8 cellular contexts compared by ENCODE assay signal in the genomic region with DNA sequence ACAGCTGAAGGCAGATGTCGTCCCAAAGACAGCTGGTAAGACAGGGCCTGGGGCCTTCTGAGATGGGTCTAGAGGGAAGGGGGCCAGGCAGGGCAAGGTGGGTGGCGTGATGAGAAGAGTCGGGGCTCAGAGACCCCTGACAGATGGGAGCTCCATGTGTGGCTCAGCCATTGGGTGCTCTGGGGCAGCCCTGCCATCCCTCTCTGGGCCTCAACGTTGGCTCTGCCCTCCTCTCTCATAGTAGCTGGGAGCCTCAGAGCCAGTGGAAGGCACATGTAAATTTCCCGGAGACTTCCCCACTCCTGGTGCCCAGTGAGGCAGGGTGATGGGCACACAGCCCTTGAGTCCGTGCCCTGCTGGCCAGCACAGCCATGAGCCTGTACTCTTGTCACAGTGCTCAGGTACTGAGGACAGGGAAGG. TPM values are rescaled to one million over a fixed set of nuclear protein-coding genes. Genes with fewer than 3 reads are reported as not detected.
DNase-seq lines count a peak whose midpoint lies in the region; ATAC-seq and TF ChIP-seq lines count a peak whose summit lies in the region.

No MANE protein-coding gene starts in this region.

- H3K27me3 ChIP-seq in liver (ENCODE audit: control insufficient read depth in 4 of 4, insufficient read depth in 4 of 4, low read length in 3 of 4) = no peaks in the 10 kb centered on the region

- no peaks in the 10 kb centered on the region for H3K27me3 Mint-ChIP-seq in activated naive CD4-positive, alpha-beta T cell treated with anti-CD3 and anti-CD28 coated beads for 36 hours (ENCODE audit: low read depth)
- no peaks in the 10 kb centered on the region for H3K27me3 Mint-ChIP-seq in activated T-helper 2 cell treated with anti-CD3 and anti-CD28 coated beads, Interferon-gamma antibody, Interleukin-2, Interleukin-4, amounts not matched to agents 10 μg/mL and 5 μg/mL and 100 μg/mL, durations not matched to agents 14 hours and 24 hours and 36 hours (ENCODE audit: low read depth)

- peaks cover 26 to 46% (median 40%) of the 10 kb centered on the region in 4 donors for H3K36me3 ChIP-seq in liver (ENCODE audit: control insufficient read depth in 4 of 4, insufficient read depth in 3 of 4, low read depth in 1 of 4, low read length in 3 of 4)

- intact Hi-C loops in activated naive CD4-positive, alpha-beta T cell treated with anti-CD3 and anti-CD28 coated beads for 36 hours (cut with micrococcal nuclease) = loop anchor here (2.0 kb wide), 1 partner anchor 1046 kb away; no protein-coding TSS in a partner anchor
- intact Hi-C loops in activated T-helper 2 cell treated with anti-CD3 and anti-CD28 coated beads, Interferon-gamma antibody, Interleukin-2, Interleukin-4, amounts not matched to agents 10 μg/mL and 5 μg/mL and 100 μg/mL, durations not matched to agents 14 hours and 24 hours and 36 hours (cut with micrococcal nuclease) = loop anchor here (5.0 kb wide), 2 partner anchors 98 to 107 kb away; a partner anchor contains a TSS

- peak overlapping the region; percentile 89 for H3K4me3 Mint-ChIP-seq in activated naive CD4-positive, alpha-beta T cell treated with anti-CD3 and anti-CD28 coated beads for 36 hours
- H3K4me3 Mint-ChIP-seq in activated T-helper 2 cell treated with anti-CD3 and anti-CD28 coated beads, Interferon-gamma antibody, Interleukin-2, Interleukin-4, amounts not matched to agents 10 μg/mL and 5 μg/mL and 100 μg/mL, durations not matched to agents 14 hours and 24 hours and 36 hours (ENCODE audit: low read depth) = peak overlapping the region; percentile 93

- 91% methylated on average over 6 of the region's 6 CpGs for WGBS in liver

- H3K9me3 ChIP-seq in liver (ENCODE audit: control insufficient read depth in 4 of 4, low read length in 3 of 4) = no peaks in the 10 kb centered on the region

- H3K27ac ChIP-seq in liver (ENCODE audit: low read depth in 1 of 2, low read length in 2 of 2) = peak overlapping the region; percentile 95 to 99
- peak overlapping the region; percentile 88 for H3K27ac ChIP-seq in substantia nigra (ENCODE audit: low read depth, low read length, poor library complexity, severe bottlenecking)

- CTCF ChIA-PET in activated naive CD4-positive, alpha-beta T cell treated with anti-CD3 and anti-CD28 coated beads for 36 hours (lab: Charles Lee) = interaction anchor here (1.2 to 2.6 kb wide), 5 partner anchors 25 to 91 kb away, joined by 3 to 20 read pairs (median 3); no protein-coding TSS in a partner anchor

- H3K27ac Mint-ChIP-seq in activated naive CD4-positive, alpha-beta T cell treated with anti-CD3 and anti-CD28 coated beads for 36 hours = peak overlapping the region; percentile 95
- peak overlapping the region; percentile 91 for H3K27ac Mint-ChIP-seq in activated T-helper 2 cell treated with anti-CD3 and anti-CD28 coated beads, Interferon-gamma antibody, Interleukin-2, Interleukin-4, amounts not matched to agents 10 μg/mL and 5 μg/mL and 100 μg/mL, durations not matched to agents 14 hours and 24 hours and 36 hours

- peaks cover 47% of the 10 kb centered on the region for H3K4me1 Mint-ChIP-seq in activated naive CD4-positive, alpha-beta T cell treated with anti-CD3 and anti-CD28 coated beads for 36 hours (ENCODE audit: low read depth)
- H3K4me1 Mint-ChIP-seq in activated T-helper 2 cell treated with anti-CD3 and anti-CD28 coated beads, Interferon-gamma antibody, Interleukin-2, Interleukin-4, amounts not matched to agents 10 μg/mL and 5 μg/mL and 100 μg/mL, durations not matched to agents 14 hours and 24 hours and 36 hours (ENCODE audit: low read depth) = peaks cover 43% of the 10 kb centered on the region

- peak overlapping the region in 1 of 2 donors; percentile 82 for H3K9ac ChIP-seq in liver (ENCODE audit: low read depth in 1 of 2, low read length in 2 of 2)

- TF ChIP-seq CTCF in liver (IDR thresholded peaks at IDR 0.05; ENCODE audit: low read depth, low read length, missing input control) = no peak

- H3K4me1 ChIP-seq in liver (ENCODE audit: control insufficient read depth in 4 of 4, insufficient read depth in 4 of 4, low read length in 3 of 4) = peaks cover 16 to 44% (median 27%) of the 10 kb centered on the region in 4 donors

- no peaks in the 10 kb centered on the region for H3K9me3 Mint-ChIP-seq in activated naive CD4-positive, alpha-beta T cell treated with anti-CD3 and anti-CD28 coated beads for 36 hours
- H3K9me3 Mint-ChIP-seq in activated T-helper 2 cell treated with anti-CD3 and anti-CD28 coated beads, Interferon-gamma antibody, Interleukin-2, Interleukin-4, amounts not matched to agents 10 μg/mL and 5 μg/mL and 100 μg/mL, durations not matched to agents 14 hours and 24 hours and 36 hours = no peaks in the 10 kb centered on the region

- H3K36me3 Mint-ChIP-seq in activated naive CD4-positive, alpha-beta T cell treated with anti-CD3 and anti-CD28 coated beads for 36 hours (ENCODE audit: low read depth) = peaks cover 56% of the 10 kb centered on the region
- peaks cover 60% of the 10 kb centered on the region for H3K36me3 Mint-ChIP-seq in activated T-helper 2 cell treated with anti-CD3 and anti-CD28 coated beads, Interferon-gamma antibody, Interleukin-2, Interleukin-4, amounts not matched to agents 10 μg/mL and 5 μg/mL and 100 μg/mL, durations not matched to agents 14 hours and 24 hours and 36 hours (ENCODE audit: low read depth)

- no peak for DNase-seq in activated naive CD4-positive, alpha-beta T cell treated with anti-CD3 and anti-CD28 coated beads for 36 hours
- DNase-seq in activated naive CD4-positive, alpha-beta T cell treated with Interleukin-2 at 50 U/mL for 16 hours = no peak
- no peak for DNase-seq in activated T-helper 2 cell treated with anti-CD3 and anti-CD28 coated beads, Interferon-gamma antibody, Interleukin-2, Interleukin-4, amounts not matched to agents 10 μg/mL and 5 μg/mL and 100 μg/mL, durations not matched to agents 14 hours and 24 hours and 36 hours (ENCODE audit: low spot score)
- DNase-seq in substantia nigra (lab: John Stamatoyannopoulos, UW) = no peak
- no peak for DNase-seq in NCI-H1092 (lab: John Stamatoyannopoulos, UW)
- no peak for DNase-seq in NCI-H187 (lab: John Stamatoyannopoulos, UW)

- peak overlapping the region in 2 of 3 donors; percentile 73 for H3K4me3 ChIP-seq in liver (ENCODE audit: low read depth in 1 of 3, low read length in 3 of 3)

- no peak for TF ChIP-seq RAD21 in liver (IDR thresholded peaks at IDR 0.05)

- ATAC-seq in HG03354 (IDR thresholded peaks at IDR 0.05; ENCODE audit: poor library complexity, severe bottlenecking, unreplicated experiment) = no peak

TF ChIP-seq in liver, 16 proteins besides CTCF, POLR2A, EP300 and RAD21 (continues in another document):
- TF ChIP-seq, protein P1, sequence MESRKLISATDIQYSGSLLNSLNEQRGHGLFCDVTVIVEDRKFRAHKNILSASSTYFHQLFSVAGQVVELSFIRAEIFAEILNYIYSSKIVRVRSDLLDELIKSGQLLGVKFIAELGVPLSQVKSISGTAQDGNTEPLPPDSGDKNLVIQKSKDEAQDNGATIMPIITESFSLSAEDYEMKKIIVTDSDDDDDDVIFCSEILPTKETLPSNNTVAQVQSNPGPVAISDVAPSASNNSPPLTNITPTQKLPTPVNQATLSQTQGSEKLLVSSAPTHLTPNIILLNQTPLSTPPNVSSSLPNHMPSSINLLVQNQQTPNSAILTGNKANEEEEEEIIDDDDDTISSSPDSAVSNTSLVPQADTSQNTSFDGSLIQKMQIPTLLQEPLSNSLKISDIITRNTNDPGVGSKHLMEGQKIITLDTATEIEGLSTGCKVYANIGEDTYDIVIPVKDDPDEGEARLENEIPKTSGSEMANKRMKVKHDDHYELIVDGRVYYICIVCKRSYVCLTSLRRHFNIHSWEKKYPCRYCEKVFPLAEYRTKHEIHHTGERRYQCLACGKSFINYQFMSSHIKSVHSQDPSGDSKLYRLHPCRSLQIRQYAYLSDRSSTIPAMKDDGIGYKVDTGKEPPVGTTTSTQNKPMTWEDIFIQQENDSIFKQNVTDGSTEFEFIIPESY (IDR thresholded peaks at IDR 0.05) = no peak
- TF ChIP-seq SP1 (IDR thresholded peaks at IDR 0.05) = no peak
- TF ChIP-seq, protein P2, sequence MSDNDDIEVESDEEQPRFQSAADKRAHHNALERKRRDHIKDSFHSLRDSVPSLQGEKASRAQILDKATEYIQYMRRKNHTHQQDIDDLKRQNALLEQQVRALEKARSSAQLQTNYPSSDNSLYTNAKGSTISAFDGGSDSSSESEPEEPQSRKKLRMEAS (IDR thresholded peaks at IDR 0.05) = no peak
- no peak for TF ChIP-seq NR2F2 (IDR thresholded peaks at IDR 0.05)
- no peak for TF ChIP-seq GABPA (IDR thresholded peaks at IDR 0.05 in 1 of 2, conservative IDR thresholded peaks at IDR 0.05 in 1 of 2)
- TF ChIP-seq, protein P3, sequence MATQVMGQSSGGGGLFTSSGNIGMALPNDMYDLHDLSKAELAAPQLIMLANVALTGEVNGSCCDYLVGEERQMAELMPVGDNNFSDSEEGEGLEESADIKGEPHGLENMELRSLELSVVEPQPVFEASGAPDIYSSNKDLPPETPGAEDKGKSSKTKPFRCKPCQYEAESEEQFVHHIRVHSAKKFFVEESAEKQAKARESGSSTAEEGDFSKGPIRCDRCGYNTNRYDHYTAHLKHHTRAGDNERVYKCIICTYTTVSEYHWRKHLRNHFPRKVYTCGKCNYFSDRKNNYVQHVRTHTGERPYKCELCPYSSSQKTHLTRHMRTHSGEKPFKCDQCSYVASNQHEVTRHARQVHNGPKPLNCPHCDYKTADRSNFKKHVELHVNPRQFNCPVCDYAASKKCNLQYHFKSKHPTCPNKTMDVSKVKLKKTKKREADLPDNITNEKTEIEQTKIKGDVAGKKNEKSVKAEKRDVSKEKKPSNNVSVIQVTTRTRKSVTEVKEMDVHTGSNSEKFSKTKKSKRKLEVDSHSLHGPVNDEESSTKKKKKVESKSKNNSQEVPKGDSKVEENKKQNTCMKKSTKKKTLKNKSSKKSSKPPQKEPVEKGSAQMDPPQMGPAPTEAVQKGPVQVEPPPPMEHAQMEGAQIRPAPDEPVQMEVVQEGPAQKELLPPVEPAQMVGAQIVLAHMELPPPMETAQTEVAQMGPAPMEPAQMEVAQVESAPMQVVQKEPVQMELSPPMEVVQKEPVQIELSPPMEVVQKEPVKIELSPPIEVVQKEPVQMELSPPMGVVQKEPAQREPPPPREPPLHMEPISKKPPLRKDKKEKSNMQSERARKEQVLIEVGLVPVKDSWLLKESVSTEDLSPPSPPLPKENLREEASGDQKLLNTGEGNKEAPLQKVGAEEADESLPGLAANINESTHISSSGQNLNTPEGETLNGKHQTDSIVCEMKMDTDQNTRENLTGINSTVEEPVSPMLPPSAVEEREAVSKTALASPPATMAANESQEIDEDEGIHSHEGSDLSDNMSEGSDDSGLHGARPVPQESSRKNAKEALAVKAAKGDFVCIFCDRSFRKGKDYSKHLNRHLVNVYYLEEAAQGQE (IDR thresholded peaks at IDR 0.05) = no peak

RNA-seq across cellular contexts. Expression of a gene that starts 1.8 kb away (rescaled TPM):
- total RNA-seq in activated naive CD4-positive, alpha-beta T cell treated with anti-CD3 and anti-CD28 coated beads for 36 hours = 10 to 100 TPM; 94.1 to 95.6 TPM
- total RNA-seq in activated T-helper 2 cell treated with anti-CD3 and anti-CD28 coated beads, Interferon-gamma antibody, Interleukin-2, Interleukin-4, amounts not matched to agents 10 μg/mL and 5 μg/mL and 100 μg/mL, durations not matched to agents 14 hours and 24 hours and 36 hours = 119 and 120 TPM in 2 replicates
- total RNA-seq in liver = 10 to 100 TPM; 22.2 to 84.3 TPM
- 10 to 100 TPM; 51.4 to 68.6 TPM for polyA plus RNA-seq in liver
